ENCODE assay signal across 31 cellular contexts in genomic region chr20:47629907-47630306, GRCh38.
"Had no signal": no experiment of that assay in that cellular context is flagged by ENCODE, and none has a peak within 500 bp of the region (broad histone marks: within the 10 kb centered on the region; RNA-seq: fewer than 3 reads in every experiment).

No MANE protein-coding gene starts in this region.

- ATAC-seq: activated CD8-positive, alpha-beta T cell treated with anti-CD3 and anti-CD28 coated beads for 36 hours; activated naive CD4-positive, alpha-beta T cell treated with anti-CD3 and anti-CD28 coated beads, Interleukin-2, amount 50 U/mL, for 72 hours; activated T-cell treated with anti-CD3 and anti-CD28 coated beads, Interleukin-2, amount 50 U/mL, for 4 hours; activated T-cell treated with anti-CD3 and anti-CD28 coated beads, Interleukin-2, amount 50 U/mL, for 72 hours; activated T-helper 17 cell treated with anti-CD3 and anti-CD28 coated beads, Interleukin-2, amount 50 U/mL, for 72 hours; body of pancreas had no signal

- H3K9me3 ChIP-seq: adrenal gland, body of pancreas, breast epithelium had no signal

- H3K4me1 Mint-ChIP-seq: activated B cell treated with CpG ODN at 0.5 μM for 24 hours; activated T-helper 17 cell treated with anti-CD3 and anti-CD28 coated beads, Interleukin-2, amount 50 U/mL, for 72 hours had no signal

- H3K36me3 ChIP-seq: breast epithelium had no signal

- H3K27me3 Mint-ChIP-seq: activated B cell treated with CpG ODN at 0.5 μM for 24 hours; activated CD4-positive, alpha-beta memory T cell treated with anti-CD3 and anti-CD28 coated beads for 36 hours; activated CD4-positive, alpha-beta T cell treated with anti-CD3 and anti-CD28 coated beads, Interleukin-2, amount 10 ng/mL, durations not matched to agents 24 days and 14 days; activated CD8-positive, alpha-beta T cell treated with anti-CD3 and anti-CD28 coated beads for 36 hours; activated naive CD8-positive, alpha-beta T cell treated with anti-CD3 and anti-CD28 coated beads for 36 hours; activated T-helper 17 cell treated with anti-CD3 and anti-CD28 coated beads, Interleukin-2, amount 50 U/mL, for 72 hours had no signal

- H3K4me1 ChIP-seq: adrenal gland, body of pancreas, breast epithelium had no signal

- H3K27ac Mint-ChIP-seq: activated B cell treated with CpG ODN at 0.5 μM for 24 hours; activated CD4-positive, alpha-beta memory T cell treated with anti-CD3 and anti-CD28 coated beads for 36 hours; activated CD4-positive, alpha-beta T cell treated with anti-CD3 and anti-CD28 coated beads, Interleukin-2, amount 10 ng/mL, durations not matched to agents 24 days and 14 days; activated CD8-positive, alpha-beta T cell treated with anti-CD3 and anti-CD28 coated beads for 36 hours; activated naive CD4-positive, alpha-beta T cell treated with anti-CD3 and anti-CD28 coated beads for 36 hours; activated naive CD4-positive, alpha-beta T cell treated with anti-CD3 and anti-CD28 coated beads, Interleukin-2, amount 50 U/mL, for 72 hours; activated naive CD8-positive, alpha-beta T cell treated with anti-CD3 and anti-CD28 coated beads for 36 hours; activated T-cell treated with anti-CD3 and anti-CD28 coated beads, Interleukin-2, amount 50 U/mL, for 72 hours; activated T-helper 1 cell treated with anti-CD3 and anti-CD28 coated beads, Interleukin-12 subunit alpha, Interleukin-12 subunit beta, Interleukin-2, Interleukin-4 antibody, amounts not matched to agents 30 ng/mL and 10 ng/mL and 1 ng/mL, durations not matched to agents 14 hours and 24 hours and 36 hours; activated T-helper 17 cell treated with anti-CD3 and anti-CD28 coated beads, Interleukin-2, amount 50 U/mL, for 72 hours; T-helper 2 cell treated with Interferon-gamma antibody and Interleukin-4, amounts not matched to agents 5 μg/mL and 100 μg/mL, for 36 hours had no signal

- H3K4me3 ChIP-seq: adrenal gland, body of pancreas, breast epithelium had no signal

- H3K9me3 Mint-ChIP-seq: activated B cell treated with CpG ODN at 0.5 μM for 24 hours; activated CD4-positive, alpha-beta memory T cell treated with anti-CD3 and anti-CD28 coated beads for 36 hours; activated CD4-positive, alpha-beta T cell treated with anti-CD3 and anti-CD28 coated beads, Interleukin-2, amount 10 ng/mL, durations not matched to agents 24 days and 14 days; activated CD8-positive, alpha-beta T cell treated with anti-CD3 and anti-CD28 coated beads for 36 hours; activated naive CD4-positive, alpha-beta T cell treated with anti-CD3 and anti-CD28 coated beads for 36 hours; activated naive CD4-positive, alpha-beta T cell treated with anti-CD3 and anti-CD28 coated beads, Interleukin-2, amount 50 U/mL, for 72 hours; activated naive CD8-positive, alpha-beta T cell treated with anti-CD3 and anti-CD28 coated beads for 36 hours; activated T-cell treated with anti-CD3 and anti-CD28 coated beads, Interleukin-2, amount 50 U/mL, for 4 hours; activated T-cell treated with anti-CD3 and anti-CD28 coated beads, Interleukin-2, amount 50 U/mL, for 72 hours; activated T-helper 1 cell treated with anti-CD3 and anti-CD28 coated beads, Interleukin-12 subunit alpha, Interleukin-12 subunit beta, Interleukin-2, Interleukin-4 antibody, amounts not matched to agents 30 ng/mL and 10 ng/mL and 1 ng/mL, durations not matched to agents 14 hours and 24 hours and 36 hours; activated T-helper 17 cell treated with anti-CD3 and anti-CD28 coated beads, Interleukin-2, amount 50 U/mL, for 72 hours; T-helper 2 cell treated with Interferon-gamma antibody and Interleukin-4, amounts not matched to agents 5 μg/mL and 100 μg/mL, for 36 hours had no signal

- H3K27ac ChIP-seq: adrenal gland, body of pancreas, brain microvascular endothelial cell, breast epithelium, VCaP had no signal

- H3K4me3 Mint-ChIP-seq: activated B cell treated with CpG ODN at 0.5 μM for 24 hours; activated CD4-positive, alpha-beta memory T cell treated with anti-CD3 and anti-CD28 coated beads for 36 hours; activated CD4-positive, alpha-beta T cell treated with anti-CD3 and anti-CD28 coated beads, Interleukin-2, amount 10 ng/mL, durations not matched to agents 24 days and 14 days; activated CD8-positive, alpha-beta T cell treated with anti-CD3 and anti-CD28 coated beads for 36 hours; activated naive CD4-positive, alpha-beta T cell treated with anti-CD3 and anti-CD28 coated beads for 36 hours; activated naive CD8-positive, alpha-beta T cell treated with anti-CD3 and anti-CD28 coated beads for 36 hours; activated T-cell treated with anti-CD3 and anti-CD28 coated beads, Interleukin-2, amount 50 U/mL, for 4 hours; activated T-cell treated with anti-CD3 and anti-CD28 coated beads, Interleukin-2, amount 50 U/mL, for 72 hours; activated T-helper 1 cell treated with anti-CD3 and anti-CD28 coated beads, Interleukin-12 subunit alpha, Interleukin-12 subunit beta, Interleukin-2, Interleukin-4 antibody, amounts not matched to agents 30 ng/mL and 10 ng/mL and 1 ng/mL, durations not matched to agents 14 hours and 24 hours and 36 hours; activated T-helper 17 cell treated with anti-CD3 and anti-CD28 coated beads, Interleukin-2, amount 50 U/mL, for 72 hours; T-helper 2 cell treated with Interferon-gamma antibody and Interleukin-4, amounts not matched to agents 5 μg/mL and 100 μg/mL, for 36 hours had no signal

- H3K27me3 ChIP-seq: adrenal gland, body of pancreas, brain microvascular endothelial cell, breast epithelium had no signal

- DNase-seq: activated B cell treated with CpG ODN at 0.5 μM for 24 hours; activated CD4-positive, alpha-beta memory T cell treated with anti-CD3 and anti-CD28 coated beads for 36 hours; activated CD4-positive, alpha-beta T cell treated with anti-CD3 and anti-CD28 coated beads for 4 hours; activated CD4-positive, alpha-beta T cell treated with anti-CD3 and anti-CD28 coated beads, Interleukin-2, amount 10 ng/mL, durations not matched to agents 24 days and 14 days; activated CD4-positive, alpha-beta T cell treated with anti-CD3 and anti-CD28 coated beads, Interleukin-2, amount 50 U/mL, for 1 hour; activated CD4-positive, alpha-beta T cell treated with anti-CD3 and anti-CD28 coated beads, Interleukin-2, amount 50 U/mL, for 4 hours; activated CD4-positive, CD25-positive, alpha-beta regulatory T cell treated with anti-CD3 and anti-CD28 coated beads, Interleukin-2, amount 50 U/mL, for 72 hours; activated CD8-positive, alpha-beta memory T cell treated with anti-CD3 and anti-CD28 coated beads, Interleukin-2, amount 50 U/mL, for 4 hours; activated CD8-positive, alpha-beta T cell treated with anti-CD3 and anti-CD28 coated beads for 36 hours; activated effector memory CD4-positive, alpha-beta T cell treated with anti-CD3 and anti-CD28 coated beads, Interleukin-2, amount 50 U/mL, for 16 hours; activated gamma-delta T cell treated with Interleukin-2 at 50 U/mL for 16 hours; activated naive CD4-positive, alpha-beta T cell; activated naive CD4-positive, alpha-beta T cell treated with anti-CD3 and anti-CD28 coated beads for 36 hours; activated naive CD4-positive, alpha-beta T cell treated with anti-CD3 and anti-CD28 coated beads, Interleukin-2, amount 50 U/mL, for 16 hours; activated naive CD8-positive, alpha-beta T cell treated with anti-CD3 and anti-CD28 coated beads for 36 hours; activated T-cell treated with anti-CD3 and anti-CD28 coated beads, Interleukin-2, amount 50 U/mL, for 4 hours; activated T-cell treated with anti-CD3 and anti-CD28 coated beads, Interleukin-2, amount 50 U/mL, for 72 hours; adrenal gland; amniotic stem cell; aorta; body of pancreas; brain microvascular endothelial cell; central memory CD4-positive, alpha-beta T cell; T-helper 2 cell; T-helper 9 cell had no signal
